In genomic region chr6:97198181-97198580, GRCh38 we compare ENCODE assay signal across 22 cellular contexts.
DNase-seq lines count a peak whose midpoint lies in the region; ATAC-seq, FAIRE-seq and TF ChIP-seq lines count a peak whose summit lies in the region.
"Had no signal": no experiment of that assay in that cellular context is flagged by ENCODE, and none has a peak within 500 bp of the region (broad histone marks: within the 10 kb centered on the region; RNA-seq: fewer than 3 reads in every experiment).

No MANE protein-coding gene starts in this region.

- no peaks in the 10 kb centered on the region for H3K36me3 ChIP-seq in astrocyte (ENCODE audit: insufficient read depth, low read length)

- intact Hi-C loops in left colon (cut with DNase I, micrococcal nuclease): no loop called here
- intact Hi-C loops in posterior vena cava (cut with DNase I): no loop called here
- intact Hi-C loops in dorsolateral prefrontal cortex (cut with DNase I): no loop called here

- H3K4me1 Mint-ChIP-seq in astrocyte (ENCODE audit: low read depth, unreplicated experiment): peaks cover 21% of the 10 kb centered on the region
- H3K4me1 Mint-ChIP-seq: CD4-positive, alpha-beta memory T cell; H9 had no signal

- no peaks in the 10 kb centered on the region for H3K27me3 Mint-ChIP-seq in astrocyte (ENCODE audit: low read depth, unreplicated experiment)
- H3K27me3 Mint-ChIP-seq: CD4-positive, alpha-beta memory T cell had no signal

- no peaks in the 10 kb centered on the region for H3K36me3 Mint-ChIP-seq in astrocyte (ENCODE audit: low read depth, unreplicated experiment)

- H3K9ac ChIP-seq in astrocyte (ENCODE audit: low read length): no peak overlapping the region
- H3K9ac ChIP-seq: BLaER1 had no signal

- ATAC-seq in left colon: peak; percentile 68
- ATAC-seq: Right ventricle myocardium inferior had no signal

- H3K4me3 Mint-ChIP-seq in astrocyte (ENCODE audit: unreplicated experiment): no peak overlapping the region
- H3K4me3 Mint-ChIP-seq: CD4-positive, alpha-beta memory T cell; H9; HFFc6 had no signal

- H3K9me3 ChIP-seq in astrocyte (ENCODE audit: insufficient read depth, low read depth, low read length): no peaks in the 10 kb centered on the region
- H3K9me3 ChIP-seq: BLaER1, Caco-2 had no signal

- peak overlapping the region; percentile 4 for H3K4me2 ChIP-seq in astrocyte (ENCODE audit: low read length)
- H3K4me2 ChIP-seq: BLaER1 had no signal

- H4K20me1 ChIP-seq in astrocyte (ENCODE audit: insufficient read depth, low read length): no peaks in the 10 kb centered on the region
- H4K20me1 ChIP-seq: BLaER1 had no signal

- TF ChIP-seq CTCF in astrocyte (IDR thresholded peaks at IDR 0.05; ENCODE audit: insufficient read depth, low read depth, low read length) (no peak), dorsolateral prefrontal cortex (IDR thresholded peaks at IDR 0.05 in 54 of 56, conservative IDR thresholded peaks at IDR 0.05 in 2 of 56; ENCODE audit: low read depth in 1 of 56, partially characterized antibody in 56 of 56) (no peak)

- H3K4me3 ChIP-seq in astrocyte (ENCODE audit: insufficient read depth, low read depth, low read length) (no peak overlapping the region), dorsolateral prefrontal cortex (no peak overlapping the region)
- H3K4me3 ChIP-seq: BLaER1 had no signal

- no peaks in the 10 kb centered on the region for H3K79me2 ChIP-seq in astrocyte (ENCODE audit: insufficient read depth, low read length)

- H3K27me3 ChIP-seq in astrocyte (ENCODE audit: insufficient read depth, low read length) (no peaks in the 10 kb centered on the region), dorsolateral prefrontal cortex (no peaks in the 10 kb centered on the region)
- H3K27me3 ChIP-seq: BLaER1 had no signal

- H3K27ac Mint-ChIP-seq in astrocyte (ENCODE audit: unreplicated experiment): peak overlapping the region; percentile 92
- H3K27ac Mint-ChIP-seq: CD4-positive, alpha-beta memory T cell; H9; HFFc6 had no signal

- H2AFZ ChIP-seq in astrocyte (ENCODE audit: low read depth, low read length): peak overlapping the region; percentile 18

- TF ChIP-seq POLR2A in erythroblast (IDR thresholded peaks at IDR 0.05; ENCODE audit: low read length): no peak

- peaks cover 3% of the 10 kb centered on the region for H3K4me1 ChIP-seq in astrocyte (ENCODE audit: insufficient read depth, low read length)
- H3K4me1 ChIP-seq: BLaER1 had no signal

- H3K9me3 Mint-ChIP-seq in astrocyte (ENCODE audit: unreplicated experiment): no peaks in the 10 kb centered on the region
- H3K9me3 Mint-ChIP-seq: CD4-positive, alpha-beta memory T cell; H9; HFFc6 had no signal

- FAIRE-seq in astrocyte (lab: Jason Lieb, UNC): no peak

- DNase-seq in astrocyte (ENCODE audit: low read depth): peak; percentile 78
- peak; percentile 28 to 37 for DNase-seq in erythroblast (lab: John Stamatoyannopoulos, UW)
- no peak for DNase-seq in left colon
- no peak for DNase-seq in mucosa of gallbladder (ENCODE audit: low spot score)
- no peak for DNase-seq in posterior vena cava (ENCODE audit: low spot score)
- DNase-seq in C1 segment of cervical spinal cord (lab: John Stamatoyannopoulos, UW): no peak
- no peak for DNase-seq in dorsolateral prefrontal cortex
- DNase-seq: ACHN; Caco-2; CD4-positive, alpha-beta memory T cell; DMS 273 treated with DMSO at 0.1 percent for 48 hours; DMS79 treated with DMSO at 0.1 percent for 48 hours; H9; HFFc6; KBM-7; MM.1S; NCI-H1048; NCI-H1436 treated with DMSO at 0.1 percent for 48 hours; NCI-H1930; NCI-H524 treated with DMSO at 0.1 percent for 48 hours had no signal

- H3K27ac ChIP-seq in astrocyte (ENCODE audit: low read depth, low read length): peak overlapping the region; percentile 39
- H3K27ac ChIP-seq in dorsolateral prefrontal cortex: no peak overlapping the region
- H3K27ac ChIP-seq: BLaER1 had no signal

Comparison
In these comparisons a context has a peak if more than half of its experiments do, and no peak if none do; other contexts are left out.
1. DNase-seq: peak in astrocyte (single experiment) and erythroblast (2 of 2); none in left colon (0 of 2), mucosa of gallbladder (single experiment), posterior vena cava (single experiment), C1 segment of cervical spinal cord (0 of 14) and dorsolateral prefrontal cortex (0 of 10).